Comparison of ENCODE assay signal across 11 cellular contexts in genomic region chr2:170639635-170640034, GRCh38.
"Had no signal": no experiment of that assay in that cellular context is flagged by ENCODE, and none has a peak within 500 bp of the region (broad histone marks: within the 10 kb centered on the region; RNA-seq: fewer than 3 reads in every experiment).

No MANE protein-coding gene starts in this region.

- H3K9ac ChIP-seq: GM23248 had no signal

- H3K4me1 ChIP-seq: HAP-1 had no signal

- H3K4me3 ChIP-seq: GM23248, GM23338, HAP-1 had no signal

- H3K27ac ChIP-seq: GM23248 had no signal

- FAIRE-seq: H1, H54 had no signal

- H2AFZ ChIP-seq: GM23248, GM23338 had no signal

- ATAC-seq: GM23338, HCT116 had no signal

- DNase-seq: GM23248, GOT3, H7, H9, HCEC 1CT, HFFc6 had no signal

- H3K4me2 ChIP-seq: GM23338 had no signal

- H3K9me3 ChIP-seq: HAP-1 had no signal

- H3K36me3 ChIP-seq: HAP-1 had no signal
